1 cellular context compared by ENCODE assay signal in the genomic region with DNA sequence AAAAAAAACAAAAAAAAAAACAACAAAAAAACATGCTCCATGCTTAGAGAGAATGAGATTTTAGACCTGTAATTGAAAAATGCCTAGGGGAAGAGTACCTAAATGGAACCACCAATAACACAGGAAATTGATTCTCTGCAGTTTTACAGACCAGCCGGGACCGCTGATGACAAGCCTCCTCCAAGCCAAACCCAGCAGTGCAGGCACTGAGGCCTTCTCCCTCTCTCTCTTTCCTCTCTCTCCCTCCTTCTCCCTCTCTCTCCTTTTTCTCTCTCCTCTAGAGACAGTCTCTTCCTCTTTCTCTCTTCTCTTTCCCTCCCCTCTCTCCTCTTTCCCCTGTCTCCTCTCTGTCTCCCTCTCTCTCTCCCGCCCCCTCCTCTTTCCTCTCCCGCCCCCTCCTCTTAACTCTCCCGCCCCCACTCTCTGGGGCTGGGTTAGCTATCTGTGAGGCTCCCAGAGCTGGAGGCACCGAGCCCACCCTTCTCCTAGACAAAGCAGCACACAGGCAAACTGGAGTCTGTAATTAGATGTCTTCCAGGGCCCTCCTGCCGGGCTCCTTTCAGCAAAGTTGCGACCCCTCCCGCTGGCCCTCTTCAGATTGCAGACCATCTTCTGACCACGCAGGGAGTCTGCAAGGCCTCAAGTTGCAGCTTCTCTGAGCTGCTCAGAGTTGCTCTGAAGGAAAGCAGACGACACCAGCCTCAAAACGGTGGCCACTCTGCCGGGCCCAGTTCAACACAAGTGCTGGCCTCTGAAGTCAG.
TF ChIP-seq lines count a peak whose summit lies in the region.

No MANE protein-coding gene starts in this region.

TF ChIP-seq in GM23338, 12 proteins besides CTCF, POLR2A, EP300 and RAD21 (continued from another document):
- TF ChIP-seq, protein P1, sequence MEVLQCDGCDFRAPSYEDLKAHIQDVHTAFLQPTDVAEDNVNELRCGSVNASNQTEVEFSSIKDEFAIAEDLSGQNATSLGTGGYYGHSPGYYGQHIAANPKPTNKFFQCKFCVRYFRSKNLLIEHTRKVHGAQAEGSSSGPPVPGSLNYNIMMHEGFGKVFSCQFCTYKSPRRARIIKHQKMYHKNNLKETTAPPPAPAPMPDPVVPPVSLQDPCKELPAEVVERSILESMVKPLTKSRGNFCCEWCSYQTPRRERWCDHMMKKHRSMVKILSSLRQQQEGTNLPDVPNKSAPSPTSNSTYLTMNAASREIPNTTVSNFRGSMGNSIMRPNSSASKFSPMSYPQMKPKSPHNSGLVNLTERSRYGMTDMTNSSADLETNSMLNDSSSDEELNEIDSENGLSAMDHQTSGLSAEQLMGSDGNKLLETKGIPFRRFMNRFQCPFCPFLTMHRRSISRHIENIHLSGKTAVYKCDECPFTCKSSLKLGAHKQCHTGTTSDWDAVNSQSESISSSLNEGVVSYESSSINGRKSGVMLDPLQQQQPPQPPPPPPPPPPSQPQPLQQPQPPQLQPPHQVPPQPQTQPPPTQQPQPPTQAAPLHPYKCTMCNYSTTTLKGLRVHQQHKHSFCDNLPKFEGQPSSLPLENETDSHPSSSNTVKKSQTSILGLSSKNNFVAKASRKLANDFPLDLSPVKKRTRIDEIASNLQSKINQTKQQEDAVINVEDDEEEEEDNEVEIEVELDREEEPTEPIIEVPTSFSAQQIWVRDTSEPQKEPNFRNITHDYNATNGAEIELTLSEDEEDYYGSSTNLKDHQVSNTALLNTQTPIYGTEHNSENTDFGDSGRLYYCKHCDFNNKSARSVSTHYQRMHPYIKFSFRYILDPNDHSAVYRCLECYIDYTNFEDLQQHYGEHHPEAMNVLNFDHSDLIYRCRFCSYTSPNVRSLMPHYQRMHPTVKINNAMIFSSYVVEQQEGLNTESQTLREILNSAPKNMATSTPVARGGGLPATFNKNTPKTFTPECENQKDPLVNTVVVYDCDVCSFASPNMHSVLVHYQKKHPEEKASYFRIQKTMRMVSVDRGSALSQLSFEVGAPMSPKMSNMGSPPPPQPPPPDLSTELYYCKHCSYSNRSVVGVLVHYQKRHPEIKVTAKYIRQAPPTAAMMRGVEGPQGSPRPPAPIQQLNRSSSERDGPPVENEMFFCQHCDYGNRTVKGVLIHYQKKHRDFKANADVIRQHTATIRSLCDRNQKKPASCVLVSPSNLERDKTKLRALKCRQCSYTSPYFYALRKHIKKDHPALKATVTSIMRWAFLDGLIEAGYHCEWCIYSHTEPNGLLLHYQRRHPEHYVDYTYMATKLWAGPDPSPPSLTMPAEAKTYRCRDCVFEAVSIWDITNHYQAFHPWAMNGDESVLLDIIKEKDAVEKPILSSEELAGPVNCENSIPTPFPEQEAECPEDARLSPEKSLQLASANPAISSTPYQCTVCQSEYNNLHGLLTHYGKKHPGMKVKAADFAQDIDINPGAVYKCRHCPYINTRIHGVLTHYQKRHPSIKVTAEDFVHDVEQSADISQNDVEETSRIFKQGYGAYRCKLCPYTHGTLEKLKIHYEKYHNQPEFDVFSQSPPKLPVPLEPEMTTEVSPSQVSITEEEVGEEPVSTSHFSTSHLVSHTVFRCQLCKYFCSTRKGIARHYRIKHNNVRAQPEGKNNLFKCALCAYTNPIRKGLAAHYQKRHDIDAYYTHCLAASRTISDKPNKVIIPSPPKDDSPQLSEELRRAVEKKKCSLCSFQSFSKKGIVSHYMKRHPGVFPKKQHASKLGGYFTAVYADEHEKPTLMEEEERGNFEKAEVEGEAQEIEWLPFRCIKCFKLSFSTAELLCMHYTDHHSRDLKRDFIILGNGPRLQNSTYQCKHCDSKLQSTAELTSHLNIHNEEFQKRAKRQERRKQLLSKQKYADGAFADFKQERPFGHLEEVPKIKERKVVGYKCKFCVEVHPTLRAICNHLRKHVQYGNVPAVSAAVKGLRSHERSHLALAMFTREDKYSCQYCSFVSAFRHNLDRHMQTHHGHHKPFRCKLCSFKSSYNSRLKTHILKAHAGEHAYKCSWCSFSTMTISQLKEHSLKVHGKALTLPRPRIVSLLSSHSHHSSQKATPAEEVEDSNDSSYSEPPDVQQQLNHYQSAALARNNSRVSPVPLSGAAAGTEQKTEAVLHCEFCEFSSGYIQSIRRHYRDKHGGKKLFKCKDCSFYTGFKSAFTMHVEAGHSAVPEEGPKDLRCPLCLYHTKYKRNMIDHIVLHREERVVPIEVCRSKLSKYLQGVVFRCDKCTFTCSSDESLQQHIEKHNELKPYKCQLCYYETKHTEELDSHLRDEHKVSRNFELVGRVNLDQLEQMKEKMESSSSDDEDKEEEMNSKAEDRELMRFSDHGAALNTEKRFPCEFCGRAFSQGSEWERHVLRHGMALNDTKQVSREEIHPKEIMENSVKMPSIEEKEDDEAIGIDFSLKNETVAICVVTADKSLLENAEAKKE (CRISPR knock-in tag; IDR thresholded peaks at IDR 0.05): peak; percentile 79
- TF ChIP-seq NANOG (IDR thresholded peaks at IDR 0.05; ENCODE audit: borderline replicate concordance): no peak
- TF ChIP-seq, protein P2, sequence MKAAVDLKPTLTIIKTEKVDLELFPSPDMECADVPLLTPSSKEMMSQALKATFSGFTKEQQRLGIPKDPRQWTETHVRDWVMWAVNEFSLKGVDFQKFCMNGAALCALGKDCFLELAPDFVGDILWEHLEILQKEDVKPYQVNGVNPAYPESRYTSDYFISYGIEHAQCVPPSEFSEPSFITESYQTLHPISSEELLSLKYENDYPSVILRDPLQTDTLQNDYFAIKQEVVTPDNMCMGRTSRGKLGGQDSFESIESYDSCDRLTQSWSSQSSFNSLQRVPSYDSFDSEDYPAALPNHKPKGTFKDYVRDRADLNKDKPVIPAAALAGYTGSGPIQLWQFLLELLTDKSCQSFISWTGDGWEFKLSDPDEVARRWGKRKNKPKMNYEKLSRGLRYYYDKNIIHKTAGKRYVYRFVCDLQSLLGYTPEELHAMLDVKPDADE (IDR thresholded peaks at IDR 0.05): no peak
- TF ChIP-seq CREB1 (CRISPR knock-in tag; IDR thresholded peaks at IDR 0.05; ENCODE audit: low read depth): no peak
- no peak for TF ChIP-seq POLR2AphosphoS5 (IDR thresholded peaks at IDR 0.05; ENCODE audit: low read depth)
